Comparison of ENCODE assay signal across 1 cellular context in the genomic region with DNA sequence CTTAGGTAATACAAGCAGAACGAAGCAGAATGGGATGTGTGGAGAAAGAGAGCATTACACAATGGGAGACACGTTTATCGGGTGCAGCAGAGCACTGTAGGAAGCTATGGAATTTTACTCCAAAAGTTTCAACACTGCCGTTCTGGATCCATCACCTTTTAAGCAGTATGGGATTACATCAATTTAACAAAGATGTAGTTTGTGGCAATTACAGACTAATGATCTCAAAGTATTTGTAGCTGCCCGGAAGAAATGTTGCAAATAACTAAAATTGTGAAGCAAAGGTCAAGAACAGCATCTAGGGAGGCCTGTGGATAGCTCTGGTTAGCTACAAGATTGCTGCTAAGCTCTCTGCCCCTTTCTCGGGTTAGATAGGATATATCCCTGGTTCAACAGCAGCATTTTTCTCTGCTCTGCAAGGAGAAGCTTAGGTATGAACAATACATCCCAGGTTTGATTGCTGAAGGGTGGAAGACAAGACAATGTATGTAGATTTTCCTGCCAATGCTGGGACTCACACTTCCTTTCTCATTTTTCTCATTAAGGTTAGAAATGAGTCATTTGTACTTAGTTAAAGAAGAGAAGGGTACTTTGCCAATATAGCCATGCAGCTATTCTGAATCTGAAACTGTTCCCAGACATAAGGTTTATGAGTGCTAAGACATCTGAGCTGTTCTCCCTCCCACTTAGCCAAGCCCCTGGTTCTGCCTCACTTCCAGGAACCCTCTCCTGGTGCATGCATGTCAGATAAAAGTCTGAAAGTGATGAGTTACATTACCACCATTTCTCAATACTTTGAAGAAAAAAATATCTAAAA.
TF ChIP-seq lines count a peak whose summit lies in the region.

No MANE protein-coding gene starts in this region.

TF ChIP-seq in IMR-90, 13 proteins besides CTCF, POLR2A, EP300 and RAD21:
- TF ChIP-seq NFE2L2 (IDR thresholded peaks at IDR 0.05; ENCODE audit: low read depth, low read length) = no peak
- TF ChIP-seq CHD1 (IDR thresholded peaks at IDR 0.05; ENCODE audit: low read depth, low read length) = no peak
- TF ChIP-seq MAZ (IDR thresholded peaks at IDR 0.05; ENCODE audit: borderline replicate concordance, low read depth, low read length) = no peak
- no peak for TF ChIP-seq SMC3 (IDR thresholded peaks at IDR 0.05; ENCODE audit: low read depth, low read length)
